ENCODE assay signal across 25 cellular contexts in the genomic region with DNA sequence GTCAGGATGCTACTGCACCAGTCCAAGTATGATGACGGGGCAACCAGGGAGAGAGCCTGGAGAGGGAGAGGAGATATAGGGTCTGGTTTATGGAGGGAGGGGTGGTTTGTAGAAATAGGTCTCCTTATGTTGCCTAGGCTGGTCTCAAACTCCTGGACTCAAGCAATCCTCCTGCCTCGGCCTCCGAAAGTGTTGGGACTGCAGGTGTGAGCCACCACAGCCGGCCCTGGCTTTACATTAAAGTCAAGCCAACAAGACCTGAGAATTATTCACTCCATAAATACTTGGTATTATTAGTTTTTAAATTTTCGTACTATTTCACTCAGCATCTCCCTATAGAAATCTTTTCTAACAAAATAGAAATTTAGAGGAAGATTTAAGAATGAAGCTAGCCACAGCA.
"Had no signal": no experiment of that assay in that cellular context is flagged by ENCODE, and none has a peak within 500 bp of the region (broad histone marks: within the 10 kb centered on the region; RNA-seq: fewer than 3 reads in every experiment).

No MANE protein-coding gene starts in this region.

- H3K36me3 Mint-ChIP-seq: immature natural killer cell; mesothelial cell of epicardium; naive B cell; natural killer cell treated with Interleukin-12 subunit alpha and Interleukin-12 subunit beta and Interleukin-15 and Interleukin-18, amount 100 ng/mL, for 72 hours; stimulated activated effector memory CD8-positive, alpha-beta T cell treated with anti-CD3 and anti-CD28 coated beads, Interleukin-12 subunit alpha, Interleukin-12 subunit beta, amount 100 ng/mL, for 72 hours had no signal

- DNase-seq: glutamatergic neuron; heart left ventricle; hypothalamus; immature natural killer cell; kidney; left ventricle myocardium inferior; mesendoderm; naive B cell; right lobe of liver; stimulated activated CD4-positive, alpha-beta T cell treated with anti-CD3 and anti-CD28 coated beads, Interleukin-12 subunit alpha, Interleukin-12 subunit beta, amount 100 ng/mL, for 4 hours; stimulated activated CD4-positive, alpha-beta T cell treated with anti-CD3 and anti-CD28 coated beads, Interleukin-4, amount 100 ng/mL, for 24 hours; stimulated activated naive CD4-positive, alpha-beta T cell; tibial artery; trophoblast cell had no signal

- H3K4me1 Mint-ChIP-seq: immature natural killer cell; naive B cell; stimulated activated effector memory CD8-positive, alpha-beta T cell treated with anti-CD3 and anti-CD28 coated beads, Interleukin-12 subunit alpha, Interleukin-12 subunit beta, amount 100 ng/mL, for 72 hours had no signal

- H3K27ac ChIP-seq: left ventricle myocardium inferior, parathyroid adenoma, right atrium auricular region, right lobe of liver, skin epidermis, suprapubic skin, thoracic aorta, tibial artery had no signal

- H3K9me3 ChIP-seq: heart left ventricle, left ventricle myocardium inferior, right atrium auricular region, right lobe of liver, suprapubic skin, thoracic aorta, tibial artery had no signal

- H3K9ac ChIP-seq: parathyroid adenoma had no signal

- H3K27ac Mint-ChIP-seq: immature natural killer cell; mesothelial cell of epicardium; naive B cell; natural killer cell treated with Interleukin-12 subunit alpha and Interleukin-12 subunit beta and Interleukin-15 and Interleukin-18, amount 100 ng/mL, for 72 hours; progenitor cell of endocrine pancreas; stimulated activated effector memory CD8-positive, alpha-beta T cell treated with anti-CD3 and anti-CD28 coated beads, Interleukin-12 subunit alpha, Interleukin-12 subunit beta, amount 100 ng/mL, for 72 hours; stimulated activated naive CD8-positive, alpha-beta T cell treated with anti-CD3 and anti-CD28 coated beads, Interleukin-15, Interleukin-2, amounts not matched to agents 100 ng/mL and 50 ng/mL, for 24 hours had no signal

- H3K36me3 ChIP-seq: heart left ventricle, left ventricle myocardium inferior, right atrium auricular region, right lobe of liver, suprapubic skin, thoracic aorta, tibial artery had no signal

- ATAC-seq: right lobe of liver; stimulated activated effector memory CD8-positive, alpha-beta T cell treated with anti-CD3 and anti-CD28 coated beads, Interleukin-12 subunit alpha, Interleukin-12 subunit beta, amount 100 ng/mL, for 72 hours had no signal

- H3K4me1 ChIP-seq: parathyroid adenoma, right atrium auricular region, right lobe of liver, suprapubic skin, tibial artery had no signal

- H3K9me3 Mint-ChIP-seq: immature natural killer cell; mesothelial cell of epicardium; naive B cell; natural killer cell treated with Interleukin-12 subunit alpha and Interleukin-12 subunit beta and Interleukin-15 and Interleukin-18, amount 100 ng/mL, for 72 hours; stimulated activated effector memory CD8-positive, alpha-beta T cell treated with anti-CD3 and anti-CD28 coated beads, Interleukin-12 subunit alpha, Interleukin-12 subunit beta, amount 100 ng/mL, for 72 hours; stimulated activated naive CD8-positive, alpha-beta T cell treated with anti-CD3 and anti-CD28 coated beads, Interleukin-15, Interleukin-2, amounts not matched to agents 100 ng/mL and 50 ng/mL, for 24 hours had no signal

- H3K27me3 ChIP-seq: right atrium auricular region, right lobe of liver had no signal

- H3K4me3 Mint-ChIP-seq: immature natural killer cell; mesothelial cell of epicardium; naive B cell; natural killer cell treated with Interleukin-12 subunit alpha and Interleukin-12 subunit beta and Interleukin-15 and Interleukin-18, amount 100 ng/mL, for 72 hours; stimulated activated effector memory CD8-positive, alpha-beta T cell treated with anti-CD3 and anti-CD28 coated beads, Interleukin-12 subunit alpha, Interleukin-12 subunit beta, amount 100 ng/mL, for 72 hours; stimulated activated naive CD8-positive, alpha-beta T cell treated with anti-CD3 and anti-CD28 coated beads, Interleukin-15, Interleukin-2, amounts not matched to agents 100 ng/mL and 50 ng/mL, for 24 hours had no signal

- H3K4me3 ChIP-seq: heart left ventricle, left ventricle myocardium inferior, lung, right atrium auricular region, right lobe of liver, skin epidermis, suprapubic skin, thoracic aorta, tibial artery had no signal

- H2AFZ ChIP-seq: parathyroid adenoma had no signal
